Comparison of ENCODE assay signal across 21 cellular contexts in the genomic region with DNA sequence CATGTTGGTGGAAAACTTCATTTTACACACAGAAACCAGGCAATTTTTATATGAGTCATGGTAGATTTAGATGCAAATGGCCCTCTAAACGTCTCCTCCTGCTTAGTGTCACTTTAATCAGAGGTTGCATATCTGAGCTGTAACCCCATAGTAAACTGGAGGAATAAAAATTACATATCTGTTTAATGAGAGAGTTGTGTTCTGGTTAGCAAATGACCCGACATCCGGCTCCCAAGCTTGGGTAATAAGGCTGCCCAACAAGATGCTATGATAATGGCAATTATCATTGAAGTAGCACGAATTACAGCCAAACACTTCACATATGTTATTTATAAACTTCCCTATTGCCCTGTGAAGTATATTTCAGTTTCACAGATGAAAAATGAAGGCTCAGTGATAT. TPM values are rescaled to one million over a fixed set of nuclear protein-coding genes. Genes with fewer than 3 reads are reported as not detected.
"Had no signal": no experiment of that assay in that cellular context is flagged by ENCODE, and none has a peak within 500 bp of the region (broad histone marks: within the 10 kb centered on the region; RNA-seq: fewer than 3 reads in every experiment).

No MANE protein-coding gene starts in this region.

- H3K27me3 ChIP-seq: ascending aorta, colonic mucosa, dorsolateral prefrontal cortex, uterus had no signal

- H3K4me1 Mint-ChIP-seq: stimulated activated naive B cell treated with anti-CD40 and anti-IgM and Interleukin-4, amounts not matched to agents 10 μg/mL and 1 μg/mL and 100 μg/mL, for 72 hours had no signal

- H3K36me3 ChIP-seq: ascending aorta, colonic mucosa, gastroesophageal sphincter, left ventricle myocardium inferior, uterus had no signal

- H3K36me3 Mint-ChIP-seq: activated CD4-positive, alpha-beta memory T cell treated with anti-CD3 and anti-CD28 coated beads for 36 hours; stimulated activated naive B cell treated with anti-CD40 and anti-IgM and Interleukin-4, amounts not matched to agents 10 μg/mL and 1 μg/mL and 100 μg/mL, for 72 hours had no signal

- H3K4me3 ChIP-seq: ascending aorta, colonic mucosa, dorsolateral prefrontal cortex, gastroesophageal sphincter, left ventricle myocardium inferior, uterus had no signal

- H3K27ac Mint-ChIP-seq: activated CD4-positive, alpha-beta memory T cell treated with anti-CD3 and anti-CD28 coated beads for 36 hours; stimulated activated naive B cell treated with anti-CD40 and anti-IgM and Interleukin-4, amounts not matched to agents 10 μg/mL and 1 μg/mL and 100 μg/mL, for 72 hours; T-helper 1 cell treated with Interleukin-12 subunit alpha and Interleukin-12 subunit beta and Interleukin-4 antibody, amounts not matched to agents 30 μg/mL and 1 μg/mL, for 36 hours had no signal

- H3K27ac ChIP-seq: ascending aorta, colonic mucosa, gastroesophageal sphincter, left ventricle myocardium inferior, uterus had no signal

- H3K27me3 Mint-ChIP-seq: activated CD4-positive, alpha-beta memory T cell treated with anti-CD3 and anti-CD28 coated beads for 36 hours; effector memory CD8-positive, alpha-beta T cell had no signal

- H3K4me3 Mint-ChIP-seq: activated CD4-positive, alpha-beta memory T cell treated with anti-CD3 and anti-CD28 coated beads for 36 hours; nephron; stimulated activated naive B cell treated with anti-CD40 and anti-IgM and Interleukin-4, amounts not matched to agents 10 μg/mL and 1 μg/mL and 100 μg/mL, for 72 hours; T-helper 1 cell treated with Interleukin-12 subunit alpha and Interleukin-12 subunit beta and Interleukin-4 antibody, amounts not matched to agents 30 μg/mL and 1 μg/mL, for 36 hours had no signal

- H3K4me1 ChIP-seq: ascending aorta, colonic mucosa, gastroesophageal sphincter, left ventricle myocardium inferior, uterus had no signal

- DNase-seq: activated CD4-positive, alpha-beta memory T cell treated with anti-CD3 and anti-CD28 coated beads for 36 hours; activated CD4-positive, alpha-beta T cell treated with anti-CD3 and anti-CD28 coated beads for 48 hours; activated gamma-delta T cell; activated naive CD4-positive, alpha-beta T cell treated with anti-CD3 and anti-CD28 coated beads, Interleukin-2, amount 50 U/mL, for 16 hours; colonic mucosa; dorsolateral prefrontal cortex; effector memory CD8-positive, alpha-beta T cell; head of caudate nucleus; left ventricle myocardium inferior; mammary epithelial cell; midbrain; small intestine; stimulated activated CD4-positive, alpha-beta T cell treated with anti-CD3 and anti-CD28 coated beads, Interleukin-15, amount 100 ng/mL, for 24 hours; stimulated activated naive B cell treated with anti-CD40 and anti-IgM and Interleukin-4, amounts not matched to agents 10 μg/mL and 1 μg/mL and 100 μg/mL, for 72 hours; uterus had no signal

- H3K9me3 ChIP-seq: ascending aorta, colonic mucosa, gastroesophageal sphincter, left ventricle myocardium inferior, uterus had no signal

- ATAC-seq: esophagus mucosa; gastroesophageal sphincter; sciatic nerve; stimulated activated naive B cell treated with anti-CD40 and anti-IgM and Interleukin-4, amounts not matched to agents 10 μg/mL and 1 μg/mL and 100 μg/mL, for 72 hours had no signal

RNA-seq across cellular contexts. Expression of a gene that starts 10.6 kb away (rescaled TPM):
- total RNA-seq: ascending aorta had no signal
